Comparison of ENCODE assay signal across 24 cellular contexts in the genomic region with DNA sequence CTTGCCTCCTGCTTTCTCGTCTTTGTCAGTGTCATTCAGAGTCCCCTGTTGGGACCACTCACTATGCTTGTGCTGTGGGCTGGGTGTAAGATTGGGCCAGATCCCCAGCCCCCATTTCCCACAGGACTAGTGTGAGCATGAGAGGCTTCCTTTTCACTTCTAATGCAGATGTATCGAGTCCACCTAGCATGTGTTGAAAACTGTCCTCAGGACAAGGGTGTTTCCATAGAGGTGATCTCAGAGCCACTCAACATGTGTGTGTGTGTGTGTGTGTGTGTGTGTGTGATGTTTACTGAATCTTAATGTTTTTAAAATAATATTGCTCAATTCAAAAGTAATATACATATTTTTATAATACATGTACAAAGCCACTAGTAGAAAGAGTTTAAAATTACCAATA. TPM values are rescaled to one million over a fixed set of nuclear protein-coding genes. Genes with fewer than 3 reads are reported as not detected.
DNase-seq lines count a peak whose midpoint lies in the region; ATAC-seq lines count a peak whose summit lies in the region.
"Had no signal": no experiment of that assay in that cellular context is flagged by ENCODE, and none has a peak within 500 bp of the region (broad histone marks: within the 10 kb centered on the region; RNA-seq: fewer than 3 reads in every experiment).

No MANE protein-coding gene starts in this region.

- DNase-seq in activated CD4-positive, alpha-beta T cell treated with anti-CD3 and anti-CD28 coated beads, Interleukin-2, amount 10 ng/mL, durations not matched to agents 24 days and 14 days = no peak
- no peak for DNase-seq in activated CD4-positive, alpha-beta T cell treated with anti-CD3 and anti-CD28 coated beads for 4 hours
- no peak for DNase-seq in activated naive CD8-positive, alpha-beta T cell treated with anti-CD3 and anti-CD28 coated beads, Interleukin-2, amount 50 U/mL, for 24 hours
- no peak for DNase-seq in NCI-H146 treated with DMSO at 0.1 percent for 48 hours (lab: John Stamatoyannopoulos, UW; ENCODE audit: unreplicated experiment)
- no peak for DNase-seq in activated T-cell treated with anti-CD3 and anti-CD28 coated beads, Interleukin-2, amount 50 U/mL, for 1 hour
- DNase-seq: 8988T; activated CD4-positive, alpha-beta T cell treated with anti-CD3 and anti-CD28 coated beads, Interleukin-2, amount 50 U/mL, for 48 hours; activated effector memory CD4-positive, alpha-beta T cell treated with Interleukin-2 at 50 U/mL for 16 hours; amniotic stem cell; DMS79; GF-D8; glutamatergic neuron; kidney glomerular epithelial cell; mammary epithelial cell; NCI-H1417; NCI-H2107; NCI-H446 treated with DMSO at 0.1 percent for 48 hours; psoas muscle; Right ventricle myocardium superior; upper lobe of right lung; WERI-Rb-1 had no signal

- ATAC-seq in GM18873 (IDR thresholded peaks at IDR 0.05; ENCODE audit: low FRiP score, unreplicated experiment) (peak; percentile 10), HG03354 (IDR thresholded peaks at IDR 0.05; ENCODE audit: poor library complexity, severe bottlenecking, unreplicated experiment) (peak; percentile 26), HG03095 (IDR thresholded peaks at IDR 0.05; ENCODE audit: unreplicated experiment) (no peak)
- ATAC-seq in activated naive CD8-positive, alpha-beta T cell treated with anti-CD3 and anti-CD28 coated beads, Interleukin-2, amount 50 U/mL, for 24 hours = no peak
- ATAC-seq: psoas muscle, upper lobe of right lung had no signal

- peaks cover 47% of the 10 kb centered on the region for H3K4me1 Mint-ChIP-seq in activated CD4-positive, alpha-beta T cell treated with anti-CD3 and anti-CD28 coated beads, Interleukin-2, amount 10 ng/mL, durations not matched to agents 24 days and 14 days
- H3K4me1 Mint-ChIP-seq in activated naive CD8-positive, alpha-beta T cell treated with anti-CD3 and anti-CD28 coated beads, Interleukin-2, amount 50 U/mL, for 24 hours = peaks cover 60% of the 10 kb centered on the region

- no peaks in the 10 kb centered on the region for H3K36me3 Mint-ChIP-seq in activated CD4-positive, alpha-beta T cell treated with anti-CD3 and anti-CD28 coated beads, Interleukin-2, amount 10 ng/mL, durations not matched to agents 24 days and 14 days (ENCODE audit: low read depth)
- H3K36me3 Mint-ChIP-seq in activated naive CD8-positive, alpha-beta T cell treated with anti-CD3 and anti-CD28 coated beads, Interleukin-2, amount 50 U/mL, for 24 hours (ENCODE audit: low read depth) = no peaks in the 10 kb centered on the region

- no peak overlapping the region for H3K4me3 Mint-ChIP-seq in activated CD4-positive, alpha-beta T cell treated with anti-CD3 and anti-CD28 coated beads, Interleukin-2, amount 10 ng/mL, durations not matched to agents 24 days and 14 days
- H3K4me3 Mint-ChIP-seq in activated naive CD8-positive, alpha-beta T cell treated with anti-CD3 and anti-CD28 coated beads, Interleukin-2, amount 50 U/mL, for 24 hours = no peak overlapping the region

- H3K27ac Mint-ChIP-seq in activated CD4-positive, alpha-beta T cell treated with anti-CD3 and anti-CD28 coated beads, Interleukin-2, amount 10 ng/mL, durations not matched to agents 24 days and 14 days = peak overlapping the region; percentile 62
- H3K27ac Mint-ChIP-seq in activated naive CD8-positive, alpha-beta T cell treated with anti-CD3 and anti-CD28 coated beads, Interleukin-2, amount 50 U/mL, for 24 hours = peak overlapping the region; percentile 94

- peaks cover 6% of the 10 kb centered on the region for H3K27me3 Mint-ChIP-seq in activated CD4-positive, alpha-beta T cell treated with anti-CD3 and anti-CD28 coated beads, Interleukin-2, amount 10 ng/mL, durations not matched to agents 24 days and 14 days
- H3K27me3 Mint-ChIP-seq in activated naive CD8-positive, alpha-beta T cell treated with anti-CD3 and anti-CD28 coated beads, Interleukin-2, amount 50 U/mL, for 24 hours = no peaks in the 10 kb centered on the region

- no peaks in the 10 kb centered on the region for H3K9me3 Mint-ChIP-seq in activated CD4-positive, alpha-beta T cell treated with anti-CD3 and anti-CD28 coated beads, Interleukin-2, amount 10 ng/mL, durations not matched to agents 24 days and 14 days
- H3K9me3 Mint-ChIP-seq in activated naive CD8-positive, alpha-beta T cell treated with anti-CD3 and anti-CD28 coated beads, Interleukin-2, amount 50 U/mL, for 24 hours = no peaks in the 10 kb centered on the region

- intact Hi-C loops in activated CD4-positive, alpha-beta T cell treated with anti-CD3 and anti-CD28 coated beads, Interleukin-2, amount 10 ng/mL, durations not matched to agents 24 days and 14 days (cut with micrococcal nuclease) = loop anchor here (5.0 kb wide), 1 partner anchor 165 kb away; no protein-coding TSS in a partner anchor

RNA-seq across cellular contexts. Expression of a gene that starts 11.4 kb away (rescaled TPM):
- 488 and 489 TPM in 2 replicates for total RNA-seq in activated CD4-positive, alpha-beta T cell treated with anti-CD3 and anti-CD28 coated beads, Interleukin-2, amount 10 ng/mL, durations not matched to agents 24 days and 14 days

Comparison
In these comparisons a context has a peak if more than half of its experiments do, and no peak if none do; other contexts are left out.
1. ATAC-seq: peak in GM18873 (single experiment) and HG03354 (single experiment); none in activated naive CD8-positive, alpha-beta T cell treated with anti-CD3 and anti-CD28 coated beads, Interleukin-2, amount 50 U/mL, for 24 hours (single experiment) and HG03095 (single experiment).